ENCODE assay signal across 21 cellular contexts in the genomic region with DNA sequence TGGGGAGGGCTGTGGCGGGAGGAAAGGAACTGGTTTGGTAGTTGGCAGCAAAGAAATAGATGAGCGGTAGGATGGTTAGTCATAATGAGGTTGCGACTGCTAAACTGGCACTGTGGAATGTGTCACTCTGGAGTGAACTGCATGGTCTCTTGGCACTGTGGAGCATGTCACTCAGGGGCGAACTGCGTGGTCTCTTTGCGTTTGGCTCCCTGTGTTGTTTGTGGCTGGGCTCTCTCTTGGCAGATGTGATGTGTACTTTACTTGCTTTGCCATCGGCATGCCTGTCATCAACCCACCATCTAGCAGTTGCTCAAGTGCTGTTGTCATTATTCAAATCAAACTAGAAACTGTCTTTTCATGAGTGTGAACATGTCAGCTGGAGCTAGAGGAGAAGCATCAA.
"Had no signal": no experiment of that assay in that cellular context is flagged by ENCODE, and none has a peak within 500 bp of the region (broad histone marks: within the 10 kb centered on the region; RNA-seq: fewer than 3 reads in every experiment).

No MANE protein-coding gene starts in this region.

- H3K4me1 Mint-ChIP-seq: memory B cell; natural killer cell; stimulated activated effector memory CD8-positive, alpha-beta T cell treated with anti-CD3 and anti-CD28 coated beads, Interleukin-12 subunit alpha, Interleukin-12 subunit beta, amount 100 ng/mL, for 72 hours had no signal

- H3K36me3 Mint-ChIP-seq: memory B cell; natural killer cell; stimulated activated effector memory CD8-positive, alpha-beta T cell treated with anti-CD3 and anti-CD28 coated beads, Interleukin-12 subunit alpha, Interleukin-12 subunit beta, amount 100 ng/mL, for 72 hours had no signal

- H3K27ac Mint-ChIP-seq: memory B cell; natural killer cell; stimulated activated effector memory CD8-positive, alpha-beta T cell treated with anti-CD3 and anti-CD28 coated beads, Interleukin-12 subunit alpha, Interleukin-12 subunit beta, amount 100 ng/mL, for 72 hours had no signal

- ATAC-seq: left lobe of liver; natural killer cell; psoas muscle; right cardiac atrium; stimulated activated effector memory CD8-positive, alpha-beta T cell treated with anti-CD3 and anti-CD28 coated beads, Interleukin-12 subunit alpha, Interleukin-12 subunit beta, amount 100 ng/mL, for 72 hours had no signal

- DNase-seq: dermis blood vessel endothelial cell; effector memory CD4-positive, alpha-beta T cell; natural killer cell; psoas muscle; right cardiac atrium; sigmoid colon; stimulated activated CD4-positive, alpha-beta T cell treated with anti-CD3 and anti-CD28 coated beads, Interleukin-2, amount 100 ng/mL, for 24 hours; stimulated activated CD4-positive, alpha-beta T cell treated with anti-CD3 and anti-CD28 coated beads, Interleukin-4, amount 100 ng/mL, for 24 hours; stimulated activated naive CD4-positive, alpha-beta T cell treated with Interleukin-2 at 50 U/mL for 16 hours; stomach; thyroid gland; trophoblast cell had no signal

- H3K4me1 ChIP-seq: psoas muscle, sigmoid colon, stomach, vagina had no signal

- H3K9me3 ChIP-seq: psoas muscle, sigmoid colon, stomach, thyroid gland, vagina had no signal

- H3K9me3 Mint-ChIP-seq: memory B cell; natural killer cell; stimulated activated effector memory CD8-positive, alpha-beta T cell treated with anti-CD3 and anti-CD28 coated beads, Interleukin-12 subunit alpha, Interleukin-12 subunit beta, amount 100 ng/mL, for 72 hours had no signal

- H3K27ac ChIP-seq: coronary artery, psoas muscle, sigmoid colon, stomach, thyroid gland, vagina had no signal

- H3K4me3 Mint-ChIP-seq: memory B cell; natural killer cell; stimulated activated effector memory CD8-positive, alpha-beta T cell treated with anti-CD3 and anti-CD28 coated beads, Interleukin-12 subunit alpha, Interleukin-12 subunit beta, amount 100 ng/mL, for 72 hours had no signal

- H3K36me3 ChIP-seq: sigmoid colon, stomach, thyroid gland, vagina had no signal

- H3K4me3 ChIP-seq: coronary artery, lung, psoas muscle, sigmoid colon, stomach, thyroid gland, vagina had no signal

- H3K27me3 ChIP-seq: sigmoid colon, thyroid gland, vagina had no signal

- FAIRE-seq: endometrium, frontal cortex, keratinocyte had no signal
